28 cellular contexts compared by ENCODE assay signal in the genomic region with DNA sequence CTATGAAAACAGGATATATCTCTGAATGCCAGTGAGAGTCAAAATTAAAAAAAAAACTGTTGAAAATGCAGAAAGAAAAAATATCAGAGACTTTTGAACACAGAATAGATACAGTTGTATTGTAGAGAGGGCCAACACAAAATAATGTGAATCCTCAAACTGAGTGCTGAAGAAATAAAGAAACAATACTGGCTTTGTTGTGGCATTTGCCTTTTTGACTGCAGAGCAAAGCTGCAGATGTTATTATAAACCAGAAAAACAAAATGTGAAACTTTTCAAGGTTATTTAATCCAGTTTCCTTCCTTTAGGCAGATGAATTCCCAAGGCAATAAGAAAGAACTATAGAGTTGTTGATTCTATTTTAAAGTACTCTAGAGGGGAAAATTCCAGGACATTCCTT.
"Had no signal": no experiment of that assay in that cellular context is flagged by ENCODE, and none has a peak within 500 bp of the region (broad histone marks: within the 10 kb centered on the region; RNA-seq: fewer than 3 reads in every experiment).

No MANE protein-coding gene starts in this region.

- H3K4me2 ChIP-seq: hepatocyte had no signal

- H2AFZ ChIP-seq: hepatocyte, parathyroid adenoma had no signal

- H3K79me2 ChIP-seq: hepatocyte, parathyroid adenoma had no signal

- H3K36me3 Mint-ChIP-seq: activated naive CD8-positive, alpha-beta T cell; immature natural killer cell; natural killer cell treated with Interleukin-12 subunit alpha and Interleukin-12 subunit beta and Interleukin-15 and Interleukin-18, amount 100 ng/mL, for 72 hours; stimulated activated memory B cell treated with anti-CD40 and anti-IgM and Interleukin-4, amounts not matched to agents 10 μg/mL and 1 μg/mL and 100 μg/mL, for 72 hours; WTC11 had no signal

- H3K4me3 Mint-ChIP-seq: activated naive CD8-positive, alpha-beta T cell; activated T-cell treated with anti-CD3 and anti-CD28 coated beads, Interleukin-2, amount 50 U/mL, for 4 hours; immature natural killer cell; natural killer cell treated with Interleukin-12 subunit alpha and Interleukin-12 subunit beta and Interleukin-15 and Interleukin-18, amount 100 ng/mL, for 72 hours; stimulated activated memory B cell treated with anti-CD40 and anti-IgM and Interleukin-4, amounts not matched to agents 10 μg/mL and 1 μg/mL and 100 μg/mL, for 72 hours; WTC11 had no signal

- H3K4me1 Mint-ChIP-seq: immature natural killer cell; stimulated activated memory B cell treated with anti-CD40 and anti-IgM and Interleukin-4, amounts not matched to agents 10 μg/mL and 1 μg/mL and 100 μg/mL, for 72 hours had no signal

- H3K4me3 ChIP-seq: hepatocyte, left ventricle myocardium inferior, right lobe of liver, stomach had no signal

- H3K27me3 Mint-ChIP-seq: activated naive CD8-positive, alpha-beta T cell; natural killer cell treated with Interleukin-12 subunit alpha and Interleukin-12 subunit beta and Interleukin-15 and Interleukin-18, amount 100 ng/mL, for 72 hours; stimulated activated memory B cell treated with anti-CD40 and anti-IgM and Interleukin-4, amounts not matched to agents 10 μg/mL and 1 μg/mL and 100 μg/mL, for 72 hours had no signal

- ATAC-seq: activated T-cell treated with anti-CD3 and anti-CD28 coated beads, Interleukin-2, amount 50 U/mL, for 4 hours; natural killer cell treated with Interleukin-12 subunit alpha and Interleukin-12 subunit beta and Interleukin-15 and Interleukin-18, amount 100 ng/mL, for 72 hours; right lobe of liver; stimulated activated memory B cell treated with anti-CD40 and anti-IgM and Interleukin-4, amounts not matched to agents 10 μg/mL and 1 μg/mL and 100 μg/mL, for 72 hours; WTC11 had no signal

- H3K27ac Mint-ChIP-seq: activated naive CD8-positive, alpha-beta T cell; activated T-helper 2 cell treated with anti-CD3 and anti-CD28 coated beads, Interferon-gamma antibody, Interleukin-2, Interleukin-4, amounts not matched to agents 10 μg/mL and 5 μg/mL and 100 μg/mL, durations not matched to agents 14 hours and 24 hours and 36 hours; immature natural killer cell; natural killer cell treated with Interleukin-12 subunit alpha and Interleukin-12 subunit beta and Interleukin-15 and Interleukin-18, amount 100 ng/mL, for 72 hours; stimulated activated memory B cell treated with anti-CD40 and anti-IgM and Interleukin-4, amounts not matched to agents 10 μg/mL and 1 μg/mL and 100 μg/mL, for 72 hours; WTC11 had no signal

- H3K27ac ChIP-seq: hepatocyte, left ventricle myocardium inferior, neutrophil, parathyroid adenoma, right lobe of liver, stomach had no signal

- H3K36me3 ChIP-seq: left ventricle myocardium inferior, neutrophil, right lobe of liver, stomach had no signal

- H3K9me3 ChIP-seq: left ventricle myocardium inferior, neutrophil, right lobe of liver, stomach had no signal

- DNase-seq: activated CD4-positive, alpha-beta T cell treated with anti-CD3 and anti-CD28 coated beads for 4 hours; activated CD4-positive, alpha-beta T cell treated with anti-CD3 and anti-CD28 coated beads, Interleukin-2, amount 50 U/mL, for 48 hours; activated CD8-positive, alpha-beta memory T cell treated with anti-CD3 and anti-CD28 coated beads, Interleukin-2, amount 50 U/mL, for 48 hours; activated naive CD4-positive, alpha-beta T cell; activated T-cell treated with anti-CD3 and anti-CD28 coated beads, Interleukin-2, amount 50 U/mL, for 4 hours; cerebellar nuclear complex; effector CD4-positive, alpha-beta T cell; erythroblast; foreskin fibroblast; glutamatergic neuron; immature natural killer cell; kidney glomerular epithelial cell; left ventricle myocardium inferior; right lobe of liver; small intestine; stimulated activated CD4-positive, alpha-beta T cell treated with anti-CD3 and anti-CD28 coated beads, Interleukin-15, amount 100 ng/mL, for 24 hours; stomach; T-helper 9 cell had no signal

- H3K9me3 Mint-ChIP-seq: activated T-cell treated with anti-CD3 and anti-CD28 coated beads, Interleukin-2, amount 50 U/mL, for 4 hours; activated T-helper 2 cell treated with anti-CD3 and anti-CD28 coated beads, Interferon-gamma antibody, Interleukin-2, Interleukin-4, amounts not matched to agents 10 μg/mL and 5 μg/mL and 100 μg/mL, durations not matched to agents 14 hours and 24 hours and 36 hours; WTC11 had no signal

- FAIRE-seq: bronchial epithelial cell, endometrium, small intestine had no signal

- H3K4me1 ChIP-seq: left ventricle myocardium inferior, parathyroid adenoma, right lobe of liver, stomach had no signal

- H3K27me3 ChIP-seq: hepatocyte, neutrophil, right lobe of liver, stomach had no signal
